ENCODE assay signal across 8 cellular contexts in genomic region chr9:130053504-130054427, GRCh38. TPM values are rescaled to one million over a fixed set of nuclear protein-coding genes. Genes with fewer than 3 reads are reported as not detected.
DNase-seq lines count a peak whose midpoint lies in the region; ATAC-seq and TF ChIP-seq lines count a peak whose summit lies in the region.

Gene GPR107, plus strand, starts transcription at chr9:130053906. Its CDS starts 27 bp downstream, at chr9:130053933.

- peak within 1 kb of the TSS; percentile 82 for H3K9ac ChIP-seq in fibroblast of lung (ENCODE audit: insufficient read depth, low read length)

- TF ChIP-seq CTCF in fibroblast of lung (conservative IDR thresholded peaks at IDR 0.05 in 1 of 2, IDR thresholded peaks at IDR 0.05 in 1 of 2; ENCODE audit: low read depth in 1 of 2, low read length in 2 of 2) = no peak

- DNase-seq in CD1c-positive myeloid dendritic cell (ENCODE audit: extremely low spot score) (peak; percentile 93), HPDE6-E6E7 (ENCODE audit: extremely low spot score) (peak; percentile 85), RPMI7951 (ENCODE audit: low read depth) (peak; percentile 65), fibroblast of lung (ENCODE audit: low read depth in 2 of 2) (peak; percentile 64 to 69)
- DNase-seq in naive thymus-derived CD8-positive, alpha-beta T cell = peak; percentile 52 to 85 (median 71)
- peak; percentile 79 for DNase-seq in stimulated activated naive CD4-positive, alpha-beta T cell treated with Interleukin-2 at 50 U/mL for 16 hours (lab: John Stamatoyannopoulos, UW)

- peaks cover 10% of the 10 kb centered on the region for H3K36me3 Mint-ChIP-seq in activated T-helper 17 cell treated with anti-CD3 and anti-CD28 coated beads, Interleukin-2, amount 50 U/mL, for 72 hours (ENCODE audit: low read depth)
- peaks cover 0 to 8% (median 3%) of the 10 kb centered on the region in 3 donors for H3K36me3 Mint-ChIP-seq in naive thymus-derived CD8-positive, alpha-beta T cell

- H3K27ac ChIP-seq in fibroblast of lung (ENCODE audit: insufficient read depth, low read length) = peak within 1 kb of the TSS; percentile 91

- peak; percentile 85 for ATAC-seq in GM19395 (IDR thresholded peaks at IDR 0.05; ENCODE audit: unreplicated experiment)
- peak; percentile 95 for ATAC-seq in activated T-helper 17 cell treated with anti-CD3 and anti-CD28 coated beads, Interleukin-2, amount 50 U/mL, for 72 hours (replicated peaks)
- ATAC-seq in naive thymus-derived CD8-positive, alpha-beta T cell = peak; percentile 94

- peak within 1 kb of the TSS; percentile 94 for H3K27ac Mint-ChIP-seq in activated T-helper 17 cell treated with anti-CD3 and anti-CD28 coated beads, Interleukin-2, amount 50 U/mL, for 72 hours
- H3K27ac Mint-ChIP-seq in naive thymus-derived CD8-positive, alpha-beta T cell = peak within 1 kb of the TSS; percentile 91 to 96 (median 94)

- POLR2A ChIA-PET in naive thymus-derived CD8-positive, alpha-beta T cell (lab: Charles Lee) = interaction anchor here (0.7 to 3.6 kb wide), 14 partner anchors 11 to 219 kb away, joined by 3 to 65 read pairs (median 4); partner anchors contain the start of genes C9orf78, FNBP1 and USP20

- H3K9me3 ChIP-seq in fibroblast of lung (ENCODE audit: control insufficient read depth, insufficient read depth, low read depth, low read length) = no peaks in the 10 kb centered on the region

- H3K36me3 ChIP-seq in fibroblast of lung (ENCODE audit: control insufficient read depth, insufficient read depth, low read length) = no peaks in the 10 kb centered on the region

- H3K27me3 Mint-ChIP-seq in activated T-helper 17 cell treated with anti-CD3 and anti-CD28 coated beads, Interleukin-2, amount 50 U/mL, for 72 hours = no peaks in the 10 kb centered on the region
- H3K27me3 Mint-ChIP-seq in naive thymus-derived CD8-positive, alpha-beta T cell = no peaks in the 10 kb centered on the region

- no peaks in the 10 kb centered on the region for H4K20me1 ChIP-seq in fibroblast of lung (ENCODE audit: control insufficient read depth, extremely low read depth, insufficient read depth, low read length)

- H3K27me3 ChIP-seq in fibroblast of lung (ENCODE audit: control insufficient read depth, insufficient read depth, low read length) = no peaks in the 10 kb centered on the region

- H3K4me1 ChIP-seq in fibroblast of lung (ENCODE audit: control insufficient read depth, extremely low read depth, insufficient read depth, low read length) = no peaks in the 10 kb centered on the region

- peak within 1 kb of the TSS; percentile 49 for H2AFZ ChIP-seq in fibroblast of lung (ENCODE audit: low read length)

- H3K79me2 ChIP-seq in fibroblast of lung (ENCODE audit: control insufficient read depth, insufficient read depth, low read length) = peaks cover 30% of the 10 kb centered on the region

- no peaks in the 10 kb centered on the region for H3K9me3 Mint-ChIP-seq in activated T-helper 17 cell treated with anti-CD3 and anti-CD28 coated beads, Interleukin-2, amount 50 U/mL, for 72 hours
- H3K9me3 Mint-ChIP-seq in naive thymus-derived CD8-positive, alpha-beta T cell = no peaks in the 10 kb centered on the region

- H3K4me1 Mint-ChIP-seq in activated T-helper 17 cell treated with anti-CD3 and anti-CD28 coated beads, Interleukin-2, amount 50 U/mL, for 72 hours = peaks cover 9% of the 10 kb centered on the region
- H3K4me1 Mint-ChIP-seq in naive thymus-derived CD8-positive, alpha-beta T cell = peaks cover 8 to 53% (median 34%) of the 10 kb centered on the region in 4 donors

- H3K4me3 ChIP-seq in fibroblast of lung (replicated peaks in 1 of 4; ENCODE audit: control extremely low read depth in 1 of 4, insufficient read depth in 1 of 4, low read depth in 3 of 4, low read length in 4 of 4) = peak within 1 kb of the TSS; percentile 73 to 98 (median 90)

- peak within 1 kb of the TSS; percentile 95 for H3K4me2 ChIP-seq in fibroblast of lung (ENCODE audit: extremely low read depth, insufficient read depth, low read length)

- H3K4me3 Mint-ChIP-seq in activated T-helper 17 cell treated with anti-CD3 and anti-CD28 coated beads, Interleukin-2, amount 50 U/mL, for 72 hours = peak within 1 kb of the TSS; percentile 92
- peak within 1 kb of the TSS; percentile 89 to 95 (median 92) for H3K4me3 Mint-ChIP-seq in naive thymus-derived CD8-positive, alpha-beta T cell

RNA-seq across cellular contexts. Expression of gene GPR107, which starts in this region (rescaled TPM):
- 11.3 and 16.0 TPM in 2 replicates for total RNA-seq in RPMI7951 (2014; rRNA removed; shearing (Covaris generic))
- 10 to 100 TPM; 28.1 to 32.6 TPM for total RNA-seq in activated T-helper 17 cell treated with anti-CD3 and anti-CD28 coated beads, Interleukin-2, amount 50 U/mL, for 72 hours
- total RNA-seq in fibroblast of lung = 19.8 and 27.6 TPM in 2 replicates
- 35.0 and 43.5 TPM in 2 replicates for polyA plus RNA-seq in fibroblast of lung
- 27.9 and 37.2 TPM in 2 replicates for polyA plus RNA-seq in fibroblast of lung (2012)
- 22.3 TPM in 2 replicates for polyA minus RNA-seq in fibroblast of lung (ENCODE audit: low replicate concordance)
- total RNA-seq in naive thymus-derived CD8-positive, alpha-beta T cell = 10 to 100 TPM; 21.9 to 25.3 TPM
- 1 to 10 TPM; 1.4 to 3.2 (median 2.2) TPM for polyA plus RNA-seq in naive thymus-derived CD8-positive, alpha-beta T cell

Comparison
In these comparisons a context has a peak if more than half of its experiments do, and no peak if none do; other contexts are left out.
1. Peak in every context shown above with its lines: DNase-seq, ATAC-seq, H3K4me3 ChIP-seq and H3K27ac ChIP-seq.
2. RNA of gene GPR107 (polyA plus RNA-seq): 27.9 to 43.5 TPM in fibroblast of lung; 1.4 to 3.2 TPM in naive thymus-derived CD8-positive, alpha-beta T cell; every median in the first group is over 4 times any median in the second.